19 cellular contexts compared by ENCODE assay signal in genomic region chr16:60107920-60108319, GRCh38.
DNase-seq lines count a peak whose midpoint lies in the region; ATAC-seq and FAIRE-seq lines count a peak whose summit lies in the region.
"Had no signal": no experiment of that assay in that cellular context is flagged by ENCODE, and none has a peak within 500 bp of the region (broad histone marks: within the 10 kb centered on the region; RNA-seq: fewer than 3 reads in every experiment).

No MANE protein-coding gene starts in this region.

- H3K18ac ChIP-seq in mesendoderm (ENCODE audit: low read length): no peak overlapping the region

- peak; percentile 26 for DNase-seq in CMK (ENCODE audit: low read depth)
- peak; percentile 78 for DNase-seq in KBM-7
- DNase-seq in UCSD-AML1 (lab: John Stamatoyannopoulos, UW; ENCODE audit: unreplicated experiment): peak; percentile 15
- DNase-seq in mesendoderm: peak; percentile 11
- no peak for DNase-seq in activated T-helper 1 cell treated with anti-CD3 and anti-CD28 coated beads, Interleukin-12 subunit alpha, Interleukin-12 subunit beta, Interleukin-2, Interleukin-4 antibody, amounts not matched to agents 30 ng/mL and 10 ng/mL and 1 ng/mL, durations not matched to agents 14 hours and 24 hours and 36 hours (ENCODE audit: low spot score)
- DNase-seq in RCC 7860 (ENCODE audit: low spot score): no peak
- DNase-seq: NCI-H1092 treated with DMSO at 0.1 percent for 48 hours, NCI-H1694 treated with DMSO at 0.1 percent for 48 hours, NCI-H226, NCI-H524 treated with DMSO at 0.1 percent for 48 hours, Peyer's patch, SHP77 had no signal

- H3K27ac Mint-ChIP-seq in activated T-helper 1 cell treated with anti-CD3 and anti-CD28 coated beads, Interleukin-12 subunit alpha, Interleukin-12 subunit beta, Interleukin-2, Interleukin-4 antibody, amounts not matched to agents 30 ng/mL and 10 ng/mL and 1 ng/mL, durations not matched to agents 14 hours and 24 hours and 36 hours: no peak overlapping the region

- H4K5ac ChIP-seq in mesendoderm (ENCODE audit: low read length): no peak overlapping the region

- H3K23ac ChIP-seq in mesendoderm (ENCODE audit: low read length): no peak overlapping the region

- H3K56ac ChIP-seq in mesendoderm (ENCODE audit: low read length): no peak overlapping the region

- no peaks in the 10 kb centered on the region for H3K79me1 ChIP-seq in mesendoderm (ENCODE audit: low read length)

- no peak overlapping the region for H4K8ac ChIP-seq in mesendoderm (ENCODE audit: low read depth, low read length)

- H2BK15ac ChIP-seq in mesendoderm (replicated peaks; ENCODE audit: low read depth): no peak overlapping the region

- H3K4me2 ChIP-seq in mesendoderm (ENCODE audit: low read length): no peak overlapping the region
- H3K4me2 ChIP-seq: A549 had no signal

- H3K27me3 Mint-ChIP-seq in activated T-helper 1 cell treated with anti-CD3 and anti-CD28 coated beads, Interleukin-12 subunit alpha, Interleukin-12 subunit beta, Interleukin-2, Interleukin-4 antibody, amounts not matched to agents 30 ng/mL and 10 ng/mL and 1 ng/mL, durations not matched to agents 14 hours and 24 hours and 36 hours (ENCODE audit: insufficient read depth): no peaks in the 10 kb centered on the region

- in situ Hi-C loops in KBM-7 (cut with MboI; ENCODE audit: low pct_unique_long_range_greater_than_20kb, low sequenced_read_pairs): no loop called here

- no peaks in the 10 kb centered on the region for H3K27me3 ChIP-seq in mesendoderm (ENCODE audit: insufficient read depth, low read length, poor library complexity)
- H3K27me3 ChIP-seq: Peyer's patch had no signal

- no peak for ATAC-seq in GM18858 (IDR thresholded peaks at IDR 0.05; ENCODE audit: unreplicated experiment)
- ATAC-seq in GM21786 (IDR thresholded peaks at IDR 0.05; ENCODE audit: unreplicated experiment): no peak
- ATAC-seq: A549, HCT116, SK-N-SH treated with all-trans-retinoic acid at 6 μM for 48 hours had no signal

- no peaks in the 10 kb centered on the region for H3K4me1 ChIP-seq in mesendoderm (ENCODE audit: control insufficient read depth, low read depth, low read length)
- H3K4me1 ChIP-seq: A549, Peyer's patch had no signal

- no peak overlapping the region for H2AK5ac ChIP-seq in mesendoderm (ENCODE audit: low read length)

- no peak overlapping the region for H3K27ac ChIP-seq in mesendoderm (ENCODE audit: low read depth, low read length)
- H3K27ac ChIP-seq: A549, C4-2B, Peyer's patch had no signal

- no peaks in the 10 kb centered on the region for H3K4me1 Mint-ChIP-seq in activated T-helper 1 cell treated with anti-CD3 and anti-CD28 coated beads, Interleukin-12 subunit alpha, Interleukin-12 subunit beta, Interleukin-2, Interleukin-4 antibody, amounts not matched to agents 30 ng/mL and 10 ng/mL and 1 ng/mL, durations not matched to agents 14 hours and 24 hours and 36 hours (ENCODE audit: low read depth)

- no peak overlapping the region for H3K4ac ChIP-seq in mesendoderm (ENCODE audit: low read depth, low read length)

- no CpG with 5 or more reads among the region's 3 CpGs for WGBS in mesendoderm (ENCODE audit: extremely low coverage, insufficient coverage, low lambda C conversion rate)

- no peak for FAIRE-seq in RCC 7860 (lab: Jason Lieb, UNC)
- FAIRE-seq: A549, GM19239 had no signal

- H2BK120ac ChIP-seq in mesendoderm (ENCODE audit: low read depth, low read length): no peak overlapping the region

- no peak overlapping the region for H2BK5ac ChIP-seq in mesendoderm (ENCODE audit: low read length)

- no peak overlapping the region for H3K4me3 ChIP-seq in mesendoderm (ENCODE audit: low read length)
- H3K4me3 ChIP-seq: A549, Peyer's patch had no signal

- intact Hi-C loops in activated T-helper 1 cell treated with anti-CD3 and anti-CD28 coated beads, Interleukin-12 subunit alpha, Interleukin-12 subunit beta, Interleukin-2, Interleukin-4 antibody, amounts not matched to agents 30 ng/mL and 10 ng/mL and 1 ng/mL, durations not matched to agents 14 hours and 24 hours and 36 hours (cut with micrococcal nuclease): no loop called here

- H3K9me3 Mint-ChIP-seq in activated T-helper 1 cell treated with anti-CD3 and anti-CD28 coated beads, Interleukin-12 subunit alpha, Interleukin-12 subunit beta, Interleukin-2, Interleukin-4 antibody, amounts not matched to agents 30 ng/mL and 10 ng/mL and 1 ng/mL, durations not matched to agents 14 hours and 24 hours and 36 hours: peaks cover 16% of the 10 kb centered on the region

- no peaks in the 10 kb centered on the region for H3K36me3 ChIP-seq in mesendoderm (ENCODE audit: control insufficient read depth, insufficient read depth, low read length)
- H3K36me3 ChIP-seq: Peyer's patch had no signal

- no peaks in the 10 kb centered on the region for H3K36me3 Mint-ChIP-seq in activated T-helper 1 cell treated with anti-CD3 and anti-CD28 coated beads, Interleukin-12 subunit alpha, Interleukin-12 subunit beta, Interleukin-2, Interleukin-4 antibody, amounts not matched to agents 30 ng/mL and 10 ng/mL and 1 ng/mL, durations not matched to agents 14 hours and 24 hours and 36 hours (ENCODE audit: low read depth)

- no peak overlapping the region for H3K9ac ChIP-seq in mesendoderm (ENCODE audit: low read length)

- no peaks in the 10 kb centered on the region for H3K79me2 ChIP-seq in mesendoderm (ENCODE audit: control insufficient read depth, insufficient read depth, low read length)

- no peak overlapping the region for H3K4me3 Mint-ChIP-seq in activated T-helper 1 cell treated with anti-CD3 and anti-CD28 coated beads, Interleukin-12 subunit alpha, Interleukin-12 subunit beta, Interleukin-2, Interleukin-4 antibody, amounts not matched to agents 30 ng/mL and 10 ng/mL and 1 ng/mL, durations not matched to agents 14 hours and 24 hours and 36 hours

Comparison
In these comparisons a context has a peak if more than half of its experiments do, and no peak if none do; other contexts are left out.
1. DNase-seq: peak in CMK (single experiment), KBM-7 (single experiment), UCSD-AML1 (single experiment) and mesendoderm (single experiment); none in activated T-helper 1 cell treated with anti-CD3 and anti-CD28 coated beads, Interleukin-12 subunit alpha, Interleukin-12 subunit beta, Interleukin-2, Interleukin-4 antibody, amounts not matched to agents 30 ng/mL and 10 ng/mL and 1 ng/mL, durations not matched to agents 14 hours and 24 hours and 36 hours (single experiment) and RCC 7860 (single experiment).